1 cellular context compared by ENCODE assay signal in the genomic region with DNA sequence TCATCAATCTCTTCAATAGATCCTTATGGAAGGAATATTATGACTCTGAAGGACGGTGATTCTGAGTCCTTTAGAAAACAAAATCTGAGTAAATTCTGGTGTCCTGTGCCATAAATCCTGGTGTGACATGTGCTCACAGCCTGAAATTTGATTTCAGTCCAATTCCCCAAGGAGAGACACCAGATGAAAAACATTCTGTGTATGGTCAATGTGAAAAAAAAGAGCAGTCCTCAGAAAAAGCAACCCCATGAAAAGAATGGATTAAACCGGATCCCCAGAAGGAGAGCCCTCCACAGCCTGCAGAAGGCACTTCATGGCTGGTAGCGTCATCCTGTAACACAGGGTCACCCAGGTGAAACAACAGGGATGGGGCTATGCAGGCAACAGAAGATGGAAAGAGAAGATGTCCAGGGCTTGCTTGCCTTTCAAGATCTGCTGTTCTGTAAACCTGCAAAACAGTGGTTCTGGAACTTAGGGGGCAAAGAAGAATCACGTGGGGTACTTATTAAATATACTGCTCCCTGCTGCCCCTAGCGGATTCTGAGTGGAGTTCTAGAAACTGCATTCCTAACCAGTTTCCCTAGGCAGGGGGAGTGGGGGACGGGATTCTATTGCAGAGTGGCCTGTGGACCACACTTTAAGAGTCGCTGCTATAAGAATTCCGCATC.
TF ChIP-seq lines count a peak whose summit lies in the region.

No MANE protein-coding gene starts in this region.

TF ChIP-seq in GM23338, 12 proteins besides CTCF, POLR2A, EP300 and RAD21 (continued from another document):
- TF ChIP-seq, protein P1, sequence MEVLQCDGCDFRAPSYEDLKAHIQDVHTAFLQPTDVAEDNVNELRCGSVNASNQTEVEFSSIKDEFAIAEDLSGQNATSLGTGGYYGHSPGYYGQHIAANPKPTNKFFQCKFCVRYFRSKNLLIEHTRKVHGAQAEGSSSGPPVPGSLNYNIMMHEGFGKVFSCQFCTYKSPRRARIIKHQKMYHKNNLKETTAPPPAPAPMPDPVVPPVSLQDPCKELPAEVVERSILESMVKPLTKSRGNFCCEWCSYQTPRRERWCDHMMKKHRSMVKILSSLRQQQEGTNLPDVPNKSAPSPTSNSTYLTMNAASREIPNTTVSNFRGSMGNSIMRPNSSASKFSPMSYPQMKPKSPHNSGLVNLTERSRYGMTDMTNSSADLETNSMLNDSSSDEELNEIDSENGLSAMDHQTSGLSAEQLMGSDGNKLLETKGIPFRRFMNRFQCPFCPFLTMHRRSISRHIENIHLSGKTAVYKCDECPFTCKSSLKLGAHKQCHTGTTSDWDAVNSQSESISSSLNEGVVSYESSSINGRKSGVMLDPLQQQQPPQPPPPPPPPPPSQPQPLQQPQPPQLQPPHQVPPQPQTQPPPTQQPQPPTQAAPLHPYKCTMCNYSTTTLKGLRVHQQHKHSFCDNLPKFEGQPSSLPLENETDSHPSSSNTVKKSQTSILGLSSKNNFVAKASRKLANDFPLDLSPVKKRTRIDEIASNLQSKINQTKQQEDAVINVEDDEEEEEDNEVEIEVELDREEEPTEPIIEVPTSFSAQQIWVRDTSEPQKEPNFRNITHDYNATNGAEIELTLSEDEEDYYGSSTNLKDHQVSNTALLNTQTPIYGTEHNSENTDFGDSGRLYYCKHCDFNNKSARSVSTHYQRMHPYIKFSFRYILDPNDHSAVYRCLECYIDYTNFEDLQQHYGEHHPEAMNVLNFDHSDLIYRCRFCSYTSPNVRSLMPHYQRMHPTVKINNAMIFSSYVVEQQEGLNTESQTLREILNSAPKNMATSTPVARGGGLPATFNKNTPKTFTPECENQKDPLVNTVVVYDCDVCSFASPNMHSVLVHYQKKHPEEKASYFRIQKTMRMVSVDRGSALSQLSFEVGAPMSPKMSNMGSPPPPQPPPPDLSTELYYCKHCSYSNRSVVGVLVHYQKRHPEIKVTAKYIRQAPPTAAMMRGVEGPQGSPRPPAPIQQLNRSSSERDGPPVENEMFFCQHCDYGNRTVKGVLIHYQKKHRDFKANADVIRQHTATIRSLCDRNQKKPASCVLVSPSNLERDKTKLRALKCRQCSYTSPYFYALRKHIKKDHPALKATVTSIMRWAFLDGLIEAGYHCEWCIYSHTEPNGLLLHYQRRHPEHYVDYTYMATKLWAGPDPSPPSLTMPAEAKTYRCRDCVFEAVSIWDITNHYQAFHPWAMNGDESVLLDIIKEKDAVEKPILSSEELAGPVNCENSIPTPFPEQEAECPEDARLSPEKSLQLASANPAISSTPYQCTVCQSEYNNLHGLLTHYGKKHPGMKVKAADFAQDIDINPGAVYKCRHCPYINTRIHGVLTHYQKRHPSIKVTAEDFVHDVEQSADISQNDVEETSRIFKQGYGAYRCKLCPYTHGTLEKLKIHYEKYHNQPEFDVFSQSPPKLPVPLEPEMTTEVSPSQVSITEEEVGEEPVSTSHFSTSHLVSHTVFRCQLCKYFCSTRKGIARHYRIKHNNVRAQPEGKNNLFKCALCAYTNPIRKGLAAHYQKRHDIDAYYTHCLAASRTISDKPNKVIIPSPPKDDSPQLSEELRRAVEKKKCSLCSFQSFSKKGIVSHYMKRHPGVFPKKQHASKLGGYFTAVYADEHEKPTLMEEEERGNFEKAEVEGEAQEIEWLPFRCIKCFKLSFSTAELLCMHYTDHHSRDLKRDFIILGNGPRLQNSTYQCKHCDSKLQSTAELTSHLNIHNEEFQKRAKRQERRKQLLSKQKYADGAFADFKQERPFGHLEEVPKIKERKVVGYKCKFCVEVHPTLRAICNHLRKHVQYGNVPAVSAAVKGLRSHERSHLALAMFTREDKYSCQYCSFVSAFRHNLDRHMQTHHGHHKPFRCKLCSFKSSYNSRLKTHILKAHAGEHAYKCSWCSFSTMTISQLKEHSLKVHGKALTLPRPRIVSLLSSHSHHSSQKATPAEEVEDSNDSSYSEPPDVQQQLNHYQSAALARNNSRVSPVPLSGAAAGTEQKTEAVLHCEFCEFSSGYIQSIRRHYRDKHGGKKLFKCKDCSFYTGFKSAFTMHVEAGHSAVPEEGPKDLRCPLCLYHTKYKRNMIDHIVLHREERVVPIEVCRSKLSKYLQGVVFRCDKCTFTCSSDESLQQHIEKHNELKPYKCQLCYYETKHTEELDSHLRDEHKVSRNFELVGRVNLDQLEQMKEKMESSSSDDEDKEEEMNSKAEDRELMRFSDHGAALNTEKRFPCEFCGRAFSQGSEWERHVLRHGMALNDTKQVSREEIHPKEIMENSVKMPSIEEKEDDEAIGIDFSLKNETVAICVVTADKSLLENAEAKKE (CRISPR knock-in tag; IDR thresholded peaks at IDR 0.05), result no peak
- no peak for TF ChIP-seq POLR2AphosphoS5 (IDR thresholded peaks at IDR 0.05; ENCODE audit: low read depth)
- TF ChIP-seq EZH2phosphoT487 (IDR thresholded peaks at IDR 0.05; ENCODE audit: unreplicated experiment), result no peak
- TF ChIP-seq STAT1 (IDR thresholded peaks at IDR 0.05; ENCODE audit: unreplicated experiment), result no peak
- no peak for TF ChIP-seq ZNF331 (CRISPR knock-in tag; IDR thresholded peaks at IDR 0.05; ENCODE audit: low read depth)
- no peak for TF ChIP-seq ZNF114 (CRISPR knock-in tag; IDR thresholded peaks at IDR 0.05)
TF ChIP-seq in GM23338: peak in this region for 0.
